In the genomic region with DNA sequence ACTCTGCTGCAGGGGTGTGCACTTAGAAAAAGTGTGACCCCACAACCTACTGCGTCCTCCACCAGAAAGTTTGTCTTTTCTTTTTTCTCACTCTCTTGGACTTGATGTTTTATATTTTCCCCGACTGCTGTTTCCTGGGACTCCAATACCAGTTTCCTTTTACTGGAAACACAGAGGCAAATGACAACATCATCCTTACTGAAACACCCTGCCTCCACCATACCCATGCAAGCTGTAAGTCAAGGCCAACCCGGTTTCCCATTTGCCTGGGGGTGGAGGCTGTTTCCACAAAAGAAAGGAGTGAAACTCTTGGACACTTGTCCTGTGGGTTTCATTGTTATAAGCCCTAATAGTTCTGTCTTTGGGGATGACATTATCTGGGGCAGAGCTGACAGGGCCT, we compare ENCODE assay signal across 28 cellular contexts.
"Had no signal": no experiment of that assay in that cellular context is flagged by ENCODE, and none has a peak within 500 bp of the region (broad histone marks: within the 10 kb centered on the region; RNA-seq: fewer than 3 reads in every experiment).

No MANE protein-coding gene starts in this region.

- H3K9me3 Mint-ChIP-seq: activated naive CD4-positive, alpha-beta T cell treated with anti-CD3 and anti-CD28 coated beads, Interleukin-2, amount 50 U/mL, for 24 hours; activated T-helper 1 cell treated with anti-CD3 and anti-CD28 coated beads, Interleukin-12 subunit alpha, Interleukin-12 subunit beta, Interleukin-2, Interleukin-4 antibody, amounts not matched to agents 30 ng/mL and 10 ng/mL and 1 ng/mL, durations not matched to agents 14 hours and 24 hours and 36 hours; T-helper 1 cell treated with Interleukin-12 subunit alpha and Interleukin-12 subunit beta and Interleukin-4 antibody, amounts not matched to agents 30 μg/mL and 1 μg/mL, for 36 hours had no signal

- H3K36me3 ChIP-seq: ascending aorta, cardiac muscle cell had no signal

- H3K4me3 ChIP-seq: ascending aorta, cardiac muscle cell had no signal

- H3K27me3 ChIP-seq: ascending aorta, cardiac muscle cell had no signal

- H3K36me3 Mint-ChIP-seq: activated naive CD4-positive, alpha-beta T cell treated with anti-CD3 and anti-CD28 coated beads, Interleukin-2, amount 50 U/mL, for 24 hours; brain had no signal

- H3K27ac ChIP-seq: ascending aorta, cardiac muscle cell had no signal

- H3K4me3 Mint-ChIP-seq: activated CD8-positive, alpha-beta T cell treated with anti-CD3 and anti-CD28 coated beads, Interleukin-2, amount 10 ng/mL, durations not matched to agents 7 days and 5 days; activated naive CD4-positive, alpha-beta T cell treated with anti-CD3 and anti-CD28 coated beads, Interleukin-2, amount 50 U/mL, for 24 hours; activated T-helper 1 cell treated with anti-CD3 and anti-CD28 coated beads, Interleukin-12 subunit alpha, Interleukin-12 subunit beta, Interleukin-2, Interleukin-4 antibody, amounts not matched to agents 30 ng/mL and 10 ng/mL and 1 ng/mL, durations not matched to agents 14 hours and 24 hours and 36 hours; brain; T-helper 1 cell treated with Interleukin-12 subunit alpha and Interleukin-12 subunit beta and Interleukin-4 antibody, amounts not matched to agents 30 μg/mL and 1 μg/mL, for 36 hours; WTC11 had no signal

- H3K4me1 Mint-ChIP-seq: brain had no signal

- H3K4me1 ChIP-seq: ascending aorta had no signal

- H3K9me3 ChIP-seq: ascending aorta had no signal

- DNase-seq: activated CD4-positive, alpha-beta T cell treated with anti-CD3 and anti-CD28 coated beads for 48 hours; activated CD4-positive, alpha-beta T cell treated with anti-CD3 and anti-CD28 coated beads, Interleukin-2, amount 50 U/mL, for 4 hours; activated CD4-positive, CD25-positive, alpha-beta regulatory T cell treated with anti-CD3 and anti-CD28 coated beads, Interleukin-2, amount 50 U/mL, for 72 hours; activated CD8-positive, alpha-beta memory T cell treated with anti-CD3 and anti-CD28 coated beads, Interleukin-2, amount 50 U/mL, for 48 hours; activated CD8-positive, alpha-beta T cell treated with anti-CD3 and anti-CD28 coated beads, Interleukin-2, amount 10 ng/mL, durations not matched to agents 7 days and 5 days; activated effector memory CD4-positive, alpha-beta T cell treated with Interleukin-2 at 50 U/mL for 16 hours; activated naive CD4-positive, alpha-beta T cell; activated T-cell treated with anti-CD3 and anti-CD28 coated beads, Interleukin-2, amount 50 U/mL, for 1 hour; KBM-7; NCI-H1092; NCI-H1417 treated with DMSO at 0.1 percent for 48 hours; NCI-H1694; NCI-H2029; NCI-H2107; NCI-H2171 treated with DMSO at 0.1 percent for 48 hours; NCI-H345; NCI-H510A; NCI-H69; NK-92 treated with Interleukin-12 subunit alpha and Interleukin-12 subunit beta, amount 100 ng/mL, for 24 hours; PC-3; SHP77 treated with DMSO at 0.1 percent for 48 hours had no signal

- ATAC-seq: activated CD8-positive, alpha-beta T cell treated with anti-CD3 and anti-CD28 coated beads, Interleukin-2, amount 10 ng/mL, durations not matched to agents 7 days and 5 days; PC-3; WTC11 had no signal

- H3K27ac Mint-ChIP-seq: activated CD8-positive, alpha-beta T cell treated with anti-CD3 and anti-CD28 coated beads, Interleukin-2, amount 10 ng/mL, durations not matched to agents 7 days and 5 days; activated naive CD4-positive, alpha-beta T cell treated with anti-CD3 and anti-CD28 coated beads, Interleukin-2, amount 50 U/mL, for 24 hours; activated T-helper 1 cell treated with anti-CD3 and anti-CD28 coated beads, Interleukin-12 subunit alpha, Interleukin-12 subunit beta, Interleukin-2, Interleukin-4 antibody, amounts not matched to agents 30 ng/mL and 10 ng/mL and 1 ng/mL, durations not matched to agents 14 hours and 24 hours and 36 hours; brain; T-helper 1 cell treated with Interleukin-12 subunit alpha and Interleukin-12 subunit beta and Interleukin-4 antibody, amounts not matched to agents 30 μg/mL and 1 μg/mL, for 36 hours; WTC11 had no signal
